Comparison of ENCODE assay signal across 34 cellular contexts in genomic region chr15:65268411-65268810, GRCh38. TPM values are rescaled to one million over a fixed set of nuclear protein-coding genes. Genes with fewer than 3 reads are reported as not detected.
"Had no signal": no experiment of that assay in that cellular context is flagged by ENCODE, and none has a peak within 500 bp of the region (broad histone marks: within the 10 kb centered on the region; RNA-seq: fewer than 3 reads in every experiment).

No MANE protein-coding gene starts in this region.

- H3K9me3 ChIP-seq: esophagus squamous epithelium, gastrocnemius medialis, heart right ventricle, left lung, lower lobe of right lung, mucosa of descending colon had no signal

- H3K27me3 ChIP-seq: esophagus squamous epithelium, gastrocnemius medialis, heart right ventricle, left lung had no signal

- H3K27me3 Mint-ChIP-seq: effector memory CD8-positive, alpha-beta T cell; naive B cell had no signal

- DNase-seq: dermis blood vessel endothelial cell; effector CD8-positive, alpha-beta T cell; effector memory CD8-positive, alpha-beta T cell; endodermal cell; erythroblast; esophagus squamous epithelium; foreskin fibroblast; foreskin melanocyte; gastrocnemius medialis; glutamatergic neuron; head of caudate nucleus; heart right ventricle; hippocampal formation; left cardiac atrium; left lung; left ventricle myocardium superior; lower lobe of right lung; mesenchymal stem cell; mucosa of descending colon; naive B cell had no signal

- H3K4me3 ChIP-seq: coronary artery, esophagus squamous epithelium, gastrocnemius medialis, heart right ventricle, left lung, lower lobe of right lung, mucosa of descending colon had no signal

- H3K4me3 Mint-ChIP-seq: effector memory CD8-positive, alpha-beta T cell; endodermal cell; mesothelial cell of epicardium; naive B cell had no signal

- ATAC-seq: effector memory CD8-positive, alpha-beta T cell; esophagus mucosa; gastrocnemius medialis; heart right ventricle; left cardiac atrium; left lung; left ventricle myocardium superior; lower lobe of right lung; mucosa of descending colon had no signal

- H3K4me1 ChIP-seq: left lung had no signal

- H3K27ac ChIP-seq: coronary artery, epithelial cell of prostate, esophagus squamous epithelium, gastrocnemius medialis, heart right ventricle, left lung, lower lobe of right lung had no signal

- H3K27ac Mint-ChIP-seq: endodermal cell, mesothelial cell of epicardium had no signal

- H3K9me3 Mint-ChIP-seq: effector memory CD8-positive, alpha-beta T cell; endodermal cell; mesothelial cell of epicardium; naive B cell had no signal

- H3K4me1 Mint-ChIP-seq: endodermal cell, mesothelial cell of epicardium had no signal

- FAIRE-seq: colon, endometrium, islet of Langerhans, keratinocyte had no signal

RNA-seq across cellular contexts. Expression of gene RNU5A-1, which starts 27.4 kb away (rescaled TPM):
- total RNA-seq: dermis blood vessel endothelial cell, endodermal cell, esophagus mucosa, esophagus squamous epithelium, gastrocnemius medialis, glomerular endothelial cell, heart right ventricle, kidney epithelial cell, left cardiac atrium, left lung, left ventricle myocardium superior, lower leg skin, lower lobe of right lung, lung microvascular endothelial cell, mesenteric fat pad, mesothelial cell of epicardium, mucosa of descending colon, myocyte had no signal
- polyA plus RNA-seq: heart right ventricle, keratinocyte had no signal

RNA-seq across cellular contexts. Expression of gene RNU5B-1, which starts 36.1 kb away (rescaled TPM):
- total RNA-seq: dermis blood vessel endothelial cell, esophagus squamous epithelium, gastrocnemius medialis, glomerular endothelial cell, kidney epithelial cell, lower leg skin, lung microvascular endothelial cell, myocyte had no signal
- polyA plus RNA-seq: heart right ventricle, keratinocyte had no signal

RNA-seq across cellular contexts. Expression of gene CILP, which starts 57.1 kb away (rescaled TPM):
- total RNA-seq: dermis blood vessel endothelial cell, kidney epithelial cell, lung microvascular endothelial cell had no signal
- polyA plus RNA-seq: keratinocyte had no signal
